In genomic region chr17:40113110-40113960, GRCh38 we compare ENCODE assay signal across 8 cellular contexts.
DNase-seq lines count a peak whose midpoint lies in the region; ATAC-seq and TF ChIP-seq lines count a peak whose summit lies in the region.

No MANE protein-coding gene starts in this region.

- CTCF ChIA-PET in RWPE1 (lab: Yijun Ruan, JAX), result interaction anchor here (0.5 to 1.9 kb wide), 7 partner anchors 10 to 1491 kb away, joined by 3 to 7 read pairs (median 3); no protein-coding TSS in a partner anchor

- DNase-seq in ELF-1 (ENCODE audit: low read depth, low spot score) (peak; percentile 94), GOT3 (lab: John Stamatoyannopoulos, UW) (peak; percentile 54), LoVo (ENCODE audit: low spot score) (peak; percentile 92), RWPE1 (ENCODE audit: low spot score) (peak; percentile 89), fibroblast of pulmonary artery (ENCODE audit: low read depth) (peak; percentile 97)
- peak; percentile 83 for DNase-seq in activated T-helper 9 cell treated with anti-CD3 and anti-CD28 coated beads, Interleukin-2, amount 50 U/mL, for 16 hours (ENCODE audit: low read depth)
- peak; percentile 94 for DNase-seq in stimulated activated naive CD8-positive, alpha-beta T cell treated with anti-CD3 and anti-CD28 coated beads, Interleukin-15, Interleukin-2, amounts not matched to agents 100 U/mL and 50 U/mL, for 24 hours

- H3K4me3 Mint-ChIP-seq in nephron, result peak overlapping the region; percentile 75 to 77 (median 77)

- peak overlapping the region; percentile 53 for H3K4me3 ChIP-seq in fibroblast of pulmonary artery (replicated peaks; ENCODE audit: low read depth, low read length)

- H3K4me1 Mint-ChIP-seq in nephron, result peaks cover 81% of the 10 kb centered on the region

- peak; percentile 89 for TF ChIP-seq CTCF in RWPE1 (conservative IDR thresholded peaks at IDR 0.05; ENCODE audit: low read depth)
- TF ChIP-seq CTCF in fibroblast of pulmonary artery (IDR thresholded peaks at IDR 0.05; ENCODE audit: low read length, missing control alignments), result peak; percentile 76
- TF ChIP-seq CTCF in nephron (IDR thresholded peaks at IDR 0.05; ENCODE audit: unreplicated experiment in 3 of 3), result peak; percentile 76 to 80 (median 77)

- H3K36me3 Mint-ChIP-seq in nephron (ENCODE audit: low read depth), result peaks cover 2% of the 10 kb centered on the region

- POLR2A ChIA-PET in RWPE1 (lab: Yijun Ruan, JAX; ENCODE audit: low non-redundant PET), result interaction anchor here (0.6 to 0.9 kb wide), 3 partner anchors 14 to 411 kb away, joined by 4 read pairs; no protein-coding TSS in a partner anchor

- H3K9me3 Mint-ChIP-seq in nephron, result no peaks in the 10 kb centered on the region

- ATAC-seq in stimulated activated naive CD8-positive, alpha-beta T cell treated with anti-CD3 and anti-CD28 coated beads, Interleukin-15, Interleukin-2, amounts not matched to agents 100 U/mL and 50 U/mL, for 24 hours, result peak; percentile 91

- H3K27ac ChIP-seq in RWPE1, result peak overlapping the region; percentile 91

- H3K27ac Mint-ChIP-seq in nephron, result peak overlapping the region; percentile 95 to 96 (median 95)

- no peaks in the 10 kb centered on the region for H3K27me3 Mint-ChIP-seq in nephron (ENCODE audit: low read depth)

Comparison
In these comparisons a context has a peak if more than half of its experiments do, and no peak if none do; other contexts are left out.
1. Peak in every context shown above with its lines: DNase-seq, ATAC-seq, H3K4me3 ChIP-seq and H3K27ac ChIP-seq.